In the genomic region with DNA sequence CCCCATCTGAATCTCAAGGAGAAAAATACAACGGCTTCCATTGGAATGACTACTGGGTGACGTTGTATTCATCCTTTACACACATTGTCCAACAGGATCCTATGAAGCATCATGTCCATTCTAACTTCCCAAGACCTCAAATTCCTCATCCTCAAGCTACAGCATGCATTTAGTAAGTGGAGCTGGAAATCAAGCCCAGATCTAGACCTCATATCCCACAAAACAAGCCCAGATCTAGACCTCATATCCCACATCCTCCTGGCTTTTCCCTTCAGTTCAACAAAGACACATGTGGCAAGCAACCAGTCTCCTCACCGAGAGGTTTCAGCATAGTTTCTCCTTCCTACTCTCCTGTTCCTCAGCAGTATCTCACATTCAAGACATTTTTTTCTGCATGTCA, we compare ENCODE assay signal across 19 cellular contexts. TPM values are rescaled to one million over a fixed set of nuclear protein-coding genes. Genes with fewer than 3 reads are reported as not detected.
"Had no signal": no experiment of that assay in that cellular context is flagged by ENCODE, and none has a peak within 500 bp of the region (broad histone marks: within the 10 kb centered on the region; RNA-seq: fewer than 3 reads in every experiment).

No MANE protein-coding gene starts in this region.

- H3K4me2 ChIP-seq: hepatocyte had no signal

- DNase-seq: activated CD4-positive, alpha-beta T cell treated with anti-CD3 and anti-CD28 coated beads, Interleukin-2, amount 50 U/mL, for 4 hours; activated CD4-positive, CD25-positive, alpha-beta regulatory T cell treated with anti-CD3 and anti-CD28 coated beads, Interleukin-2, amount 50 U/mL, for 72 hours; activated naive CD4-positive, alpha-beta T cell treated with Interleukin-2 at 50 U/mL for 16 hours; activated T-cell treated with anti-CD3 and anti-CD28 coated beads for 4 hours; anterior cingulate cortex; colonic mucosa; kidney; left lung; mucosa of descending colon; naive thymus-derived CD8-positive, alpha-beta T cell; right cardiac atrium; stimulated activated naive CD8-positive, alpha-beta T cell treated with anti-CD3 and anti-CD28 coated beads, Interleukin-15, Interleukin-2, amounts not matched to agents 100 U/mL and 50 U/mL, for 24 hours; T-cell; T1000; upper lobe of left lung had no signal

- H3K27me3 ChIP-seq: colonic mucosa, hepatocyte, upper lobe of left lung had no signal

- H3K4me3 ChIP-seq: colonic mucosa, hepatocyte, left lung, mucosa of descending colon, skin epidermis, upper lobe of left lung had no signal

- H3K4me1 ChIP-seq: colonic mucosa, left lung, upper lobe of left lung had no signal

- ATAC-seq: esophagus mucosa; left lung; mucosa of descending colon; naive thymus-derived CD8-positive, alpha-beta T cell; right cardiac atrium; stimulated activated naive CD8-positive, alpha-beta T cell treated with anti-CD3 and anti-CD28 coated beads, Interleukin-15, Interleukin-2, amounts not matched to agents 100 U/mL and 50 U/mL, for 24 hours; T-cell had no signal

- H2AFZ ChIP-seq: hepatocyte had no signal

- H3K36me3 ChIP-seq: colonic mucosa, left lung, upper lobe of left lung had no signal

- FAIRE-seq: bronchial epithelial cell, kidney had no signal

- H3K9me3 ChIP-seq: colonic mucosa, left lung, mucosa of descending colon, upper lobe of left lung had no signal

- H3K27ac ChIP-seq: colonic mucosa, hepatocyte, left lung, skin epidermis, upper lobe of left lung had no signal

RNA-seq across cellular contexts. Expression of gene IGF2BP3, which starts 12.2 kb away (rescaled TPM):
- total RNA-seq: naive thymus-derived CD8-positive, alpha-beta T cell had no signal
